Comparison of ENCODE assay signal across 26 cellular contexts in genomic region chr6:97656236-97656635, GRCh38.
DNase-seq lines count a peak whose midpoint lies in the region; ATAC-seq lines count a peak whose summit lies in the region.
"Had no signal": no experiment of that assay in that cellular context is flagged by ENCODE, and none has a peak within 500 bp of the region (broad histone marks: within the 10 kb centered on the region; RNA-seq: fewer than 3 reads in every experiment).

No MANE protein-coding gene starts in this region.

- ATAC-seq in GM21526 (IDR thresholded peaks at IDR 0.05; ENCODE audit: low FRiP score, unreplicated experiment): no peak
- ATAC-seq: activated CD4-positive, alpha-beta T cell treated with anti-CD3 and anti-CD28 coated beads for 36 hours; activated CD8-positive, alpha-beta T cell treated with anti-CD3 and anti-CD28 coated beads for 36 hours; activated T-helper 17 cell treated with anti-CD3 and anti-CD28 coated beads, Interleukin-2, amount 50 U/mL, for 72 hours; body of pancreas; K562; lower lobe of right lung; mucosa of descending colon; natural killer cell; pancreas; right cardiac atrium had no signal

- DNase-seq in NCI-H146 (lab: John Stamatoyannopoulos, UW) (peak; percentile 24), NCI-H146 treated with DMSO at 0.1 percent for 48 hours (lab: John Stamatoyannopoulos, UW; ENCODE audit: unreplicated experiment) (no peak), NCI-H748 treated with DMSO at 0.1 percent for 48 hours (lab: John Stamatoyannopoulos, UW) (peak; percentile 14), globus pallidus (ENCODE audit: low spot score) (peak; percentile 31), superior temporal gyrus (ENCODE audit: extremely low spot score) (peak; percentile 35), middle frontal gyrus (ENCODE audit: extremely low spot score, low spot score) (no peak), NCI-H510A (lab: John Stamatoyannopoulos, UW) (no peak)
- DNase-seq: activated CD4-positive, alpha-beta T cell treated with anti-CD3 and anti-CD28 coated beads for 36 hours; activated CD8-positive, alpha-beta T cell treated with anti-CD3 and anti-CD28 coated beads for 36 hours; activated naive CD4-positive, alpha-beta T cell treated with anti-CD3 and anti-CD28 coated beads, Interleukin-2, amount 10 ng/mL, durations not matched to agents 7 days and 5 days; body of pancreas; CD4-positive, CD25-positive, alpha-beta regulatory T cell; foreskin melanocyte; kidney glomerular epithelial cell; lower lobe of right lung; mucosa of descending colon; natural killer cell; NCI-H1048; NCI-H2081 treated with DMSO at 0.1 percent for 48 hours; pancreas; right cardiac atrium; SHP77 treated with DMSO at 0.1 percent for 48 hours; SW 1271 had no signal

Comparison
In these comparisons a context has a peak if more than half of its experiments do, and no peak if none do; other contexts are left out.
1. DNase-seq: peak in NCI-H146 (single experiment), NCI-H748 treated with DMSO at 0.1 percent for 48 hours (single experiment), globus pallidus (single experiment) and superior temporal gyrus (single experiment); none in NCI-H146 treated with DMSO at 0.1 percent for 48 hours (single experiment), middle frontal gyrus (single experiment) and NCI-H510A (single experiment).